25 cellular contexts compared by ENCODE assay signal in genomic region chr5:137414112-137414511, GRCh38.
"Had no signal": no experiment of that assay in that cellular context is flagged by ENCODE, and none has a peak within 500 bp of the region (broad histone marks: within the 10 kb centered on the region; RNA-seq: fewer than 3 reads in every experiment).

No MANE protein-coding gene starts in this region.

- H3K4me3 ChIP-seq: left lung, pancreas, psoas muscle, right lobe of liver, stomach, suprapubic skin, tibial nerve had no signal

- H3K36me3 Mint-ChIP-seq: activated naive CD4-positive, alpha-beta T cell treated with anti-CD3 and anti-CD28 coated beads, Interleukin-2, amount 50 U/mL, for 72 hours; natural killer cell; stimulated activated memory B cell treated with anti-CD40 and anti-IgM and Interleukin-4, amounts not matched to agents 10 μg/mL and 1 μg/mL and 100 μg/mL, for 72 hours had no signal

- H3K9me3 ChIP-seq: pancreas, psoas muscle, right lobe of liver, suprapubic skin had no signal

- FAIRE-seq: endometrium, pancreas, small intestine, TTC549 had no signal

- H3K27me3 ChIP-seq: left lung, pancreas, right lobe of liver, stomach, suprapubic skin, tibial nerve had no signal

- H3K27me3 Mint-ChIP-seq: dendritic cell treated with granulocyte-macrophage colony-stimulating factor and Interleukin-4, amounts not matched to agents 40 ng/mL and 50 ng/mL, for 4 days; stimulated activated memory B cell treated with anti-CD40 and anti-IgM and Interleukin-4, amounts not matched to agents 10 μg/mL and 1 μg/mL and 100 μg/mL, for 72 hours had no signal

- H3K4me1 ChIP-seq: left lung, pancreas, psoas muscle, right lobe of liver, suprapubic skin had no signal

- ATAC-seq: activated CD8-positive, alpha-beta T cell treated with anti-CD3 and anti-CD28 coated beads, Interleukin-2, amount 10 ng/mL, durations not matched to agents 7 days and 5 days; activated naive CD4-positive, alpha-beta T cell treated with anti-CD3 and anti-CD28 coated beads, Interleukin-2, amount 50 U/mL, for 72 hours; left lung; natural killer cell; pancreas; psoas muscle; right lobe of liver; stimulated activated memory B cell treated with anti-CD40 and anti-IgM and Interleukin-4, amounts not matched to agents 10 μg/mL and 1 μg/mL and 100 μg/mL, for 72 hours had no signal

- H3K4me3 Mint-ChIP-seq: activated CD8-positive, alpha-beta T cell treated with anti-CD3 and anti-CD28 coated beads, Interleukin-2, amount 10 ng/mL, durations not matched to agents 7 days and 5 days; dendritic cell treated with granulocyte-macrophage colony-stimulating factor and Interleukin-4, amounts not matched to agents 40 ng/mL and 50 ng/mL, for 4 days; natural killer cell; stimulated activated memory B cell treated with anti-CD40 and anti-IgM and Interleukin-4, amounts not matched to agents 10 μg/mL and 1 μg/mL and 100 μg/mL, for 72 hours had no signal

- H3K27ac Mint-ChIP-seq: activated CD8-positive, alpha-beta T cell treated with anti-CD3 and anti-CD28 coated beads, Interleukin-2, amount 10 ng/mL, durations not matched to agents 7 days and 5 days; activated naive CD4-positive, alpha-beta T cell treated with anti-CD3 and anti-CD28 coated beads, Interleukin-2, amount 50 U/mL, for 72 hours; dendritic cell treated with granulocyte-macrophage colony-stimulating factor and Interleukin-4, amounts not matched to agents 40 ng/mL and 50 ng/mL, for 4 days; natural killer cell; stimulated activated memory B cell treated with anti-CD40 and anti-IgM and Interleukin-4, amounts not matched to agents 10 μg/mL and 1 μg/mL and 100 μg/mL, for 72 hours had no signal

- H3K27ac ChIP-seq: left lung, pancreas, psoas muscle, right lobe of liver, stomach, suprapubic skin, tibial nerve, WERI-Rb-1 had no signal

- DNase-seq: activated CD4-positive, alpha-beta T cell treated with anti-CD3 and anti-CD28 coated beads, Interleukin-2, amount 50 U/mL, for 1 hour; activated CD4-positive, CD25-positive, alpha-beta regulatory T cell treated with anti-CD3 and anti-CD28 coated beads, Interleukin-2, amount 50 U/mL, for 72 hours; activated CD8-positive, alpha-beta T cell treated with anti-CD3 and anti-CD28 coated beads, Interleukin-2, amount 10 ng/mL, durations not matched to agents 7 days and 5 days; activated T-cell treated with anti-CD3 and anti-CD28 coated beads, Interleukin-2, amount 50 U/mL, for 1 hour; aorta; effector CD4-positive, alpha-beta T cell; left lung; mammary epithelial cell; midbrain; natural killer cell; pancreas; psoas muscle; right lobe of liver; small intestine; stimulated activated CD4-positive, alpha-beta T cell treated with anti-CD3 and anti-CD28 coated beads, Interleukin-15, amount 100 ng/mL, for 24 hours; stomach; T-helper 1 cell; WERI-Rb-1 had no signal

- H3K4me1 Mint-ChIP-seq: natural killer cell; stimulated activated memory B cell treated with anti-CD40 and anti-IgM and Interleukin-4, amounts not matched to agents 10 μg/mL and 1 μg/mL and 100 μg/mL, for 72 hours had no signal

- H3K36me3 ChIP-seq: left lung, pancreas, right lobe of liver, stomach, suprapubic skin, tibial nerve, WERI-Rb-1 had no signal
